ENCODE assay signal across 8 cellular contexts in the genomic region with DNA sequence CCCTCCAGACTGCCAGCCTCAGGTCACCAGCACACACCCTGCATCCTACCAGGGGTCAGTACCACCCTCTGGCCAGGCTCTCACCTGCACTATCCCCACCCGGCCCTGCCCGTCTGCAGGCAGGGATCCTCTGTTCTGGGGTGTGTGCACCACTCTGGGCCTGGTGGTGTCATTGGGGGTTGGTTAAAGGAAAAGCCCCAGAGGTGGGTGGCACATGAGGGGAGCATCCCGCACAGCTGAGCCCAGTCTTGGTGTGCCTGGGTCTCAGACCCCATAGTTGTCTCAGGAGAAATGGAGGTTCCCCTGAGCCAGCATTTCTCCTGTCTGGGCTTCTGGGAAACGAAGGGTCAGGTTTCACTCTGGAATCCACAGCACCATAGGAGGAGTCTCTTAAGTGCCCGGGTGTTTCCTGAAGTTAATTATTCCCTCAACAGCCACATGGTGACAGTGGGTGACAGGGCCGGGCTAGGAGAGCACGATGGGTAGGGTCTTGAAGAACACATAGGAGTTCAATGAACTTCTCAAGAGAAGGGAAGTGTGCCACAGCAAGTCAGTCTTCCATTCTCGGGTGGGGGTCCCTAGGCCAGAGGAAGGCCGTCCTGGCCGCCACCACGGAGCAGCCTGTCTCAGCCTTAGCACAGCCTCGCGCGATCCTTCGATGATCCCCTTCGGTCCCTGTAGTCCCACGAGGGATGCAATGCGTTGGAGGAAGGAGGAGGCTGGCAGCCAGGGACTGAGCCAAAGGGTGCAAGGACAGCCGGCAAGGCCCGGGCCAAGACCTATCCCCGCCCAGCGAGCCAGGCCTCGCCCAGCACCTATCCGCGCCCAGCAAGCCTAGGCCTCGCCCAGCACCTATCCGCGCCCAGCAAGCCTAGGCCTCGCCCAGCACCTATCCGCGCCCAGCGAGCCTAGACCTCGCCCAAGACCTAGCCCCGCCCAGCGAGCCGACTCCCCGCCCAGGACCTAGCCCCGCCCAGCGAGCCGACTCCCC. TPM values are rescaled to one million over a fixed set of nuclear protein-coding genes. Genes with fewer than 3 reads are reported as not detected.
A peak's percentile ranks its signal among the peaks of the same experiment; 100 is the strongest.
DNase-seq lines count a peak whose midpoint lies in the region; ATAC-seq lines count a peak whose summit lies in the region.

No MANE protein-coding gene starts in this region.

- H3K27me3 ChIP-seq in mesendoderm (ENCODE audit: insufficient read depth, low read length, poor library complexity): no peaks in the 10 kb centered on the region

- no peaks in the 10 kb centered on the region for H3K27me3 Mint-ChIP-seq in activated CD8-positive, alpha-beta T cell treated with anti-CD3 and anti-CD28 coated beads, Interleukin-2, amount 10 ng/mL, durations not matched to agents 7 days and 5 days (ENCODE audit: low read depth)
- no peaks in the 10 kb centered on the region for H3K27me3 Mint-ChIP-seq in effector memory CD8-positive, alpha-beta T cell

- H4K5ac ChIP-seq in mesendoderm (ENCODE audit: low read length): no peak overlapping the region

- no peak overlapping the region for H2AK5ac ChIP-seq in mesendoderm (ENCODE audit: low read length)

- peak overlapping the region; percentile 71 for H3K9ac ChIP-seq in mesendoderm (ENCODE audit: low read length)

- no peaks in the 10 kb centered on the region for H3K9me3 Mint-ChIP-seq in activated CD8-positive, alpha-beta T cell treated with anti-CD3 and anti-CD28 coated beads, Interleukin-2, amount 10 ng/mL, durations not matched to agents 7 days and 5 days (ENCODE audit: insufficient read depth)
- no peaks in the 10 kb centered on the region for H3K9me3 Mint-ChIP-seq in effector memory CD8-positive, alpha-beta T cell

- WGBS in mesendoderm (ENCODE audit: extremely low coverage, insufficient coverage, low lambda C conversion rate): no CpG with 5 or more reads among the region's 40 CpGs

- peak overlapping the region; percentile 47 for H3K4me2 ChIP-seq in mesendoderm (ENCODE audit: low read length)

- POLR2A ChIA-PET in activated CD8-positive, alpha-beta T cell treated with anti-CD3 and anti-CD28 coated beads, Interleukin-2, amount 10 ng/mL, durations not matched to agents 7 days and 5 days (lab: Charles Lee): no interaction called here

- peaks cover 21% of the 10 kb centered on the region for H3K79me1 ChIP-seq in mesendoderm (ENCODE audit: low read length)

- H3K4me3 Mint-ChIP-seq in activated CD8-positive, alpha-beta T cell treated with anti-CD3 and anti-CD28 coated beads, Interleukin-2, amount 10 ng/mL, durations not matched to agents 7 days and 5 days: no peak overlapping the region
- peak overlapping the region in 1 of 2 donors; percentile 33 for H3K4me3 Mint-ChIP-seq in effector memory CD8-positive, alpha-beta T cell

- peaks cover 10% of the 10 kb centered on the region for H3K36me3 ChIP-seq in mesendoderm (ENCODE audit: control insufficient read depth, insufficient read depth, low read length)

- H3K4me1 Mint-ChIP-seq in activated CD8-positive, alpha-beta T cell treated with anti-CD3 and anti-CD28 coated beads, Interleukin-2, amount 10 ng/mL, durations not matched to agents 7 days and 5 days (ENCODE audit: low read depth): peaks cover 27% of the 10 kb centered on the region
- H3K4me1 Mint-ChIP-seq in effector memory CD8-positive, alpha-beta T cell (ENCODE audit: low read depth in 2 of 2): peaks cover 10 to 18% of the 10 kb centered on the region in 2 donors

- peaks cover 15% of the 10 kb centered on the region for H3K4me1 ChIP-seq in mesendoderm (ENCODE audit: control insufficient read depth, low read depth, low read length)

- H2BK5ac ChIP-seq in mesendoderm (ENCODE audit: low read length): no peak overlapping the region

- H2BK15ac ChIP-seq in mesendoderm (replicated peaks; ENCODE audit: low read depth): no peak overlapping the region

- CTCF ChIA-PET in activated CD8-positive, alpha-beta T cell treated with anti-CD3 and anti-CD28 coated beads, Interleukin-2, amount 10 ng/mL, durations not matched to agents 7 days and 5 days (lab: Charles Lee): no interaction called here

- peak overlapping the region; percentile 82 for H3K56ac ChIP-seq in mesendoderm (ENCODE audit: low read length)

- peak overlapping the region; percentile 70 for H3K27ac ChIP-seq in mesendoderm (ENCODE audit: low read depth, low read length)

- DNase-seq in 8988T: peak; percentile 39
- peak; percentile 28 for DNase-seq in NCI-H345 treated with DMSO at 0.1 percent for 48 hours (lab: John Stamatoyannopoulos, UW; ENCODE audit: unreplicated experiment)
- peak; percentile 75 for DNase-seq in activated CD8-positive, alpha-beta T cell treated with anti-CD3 and anti-CD28 coated beads, Interleukin-2, amount 10 ng/mL, durations not matched to agents 7 days and 5 days
- DNase-seq in effector memory CD8-positive, alpha-beta T cell: peak; percentile 48 to 61 (median 51)
- peak; percentile 97 for DNase-seq in mesendoderm
- peak; percentile 26 to 47 for DNase-seq in stimulated activated CD8-positive, alpha-beta memory T cell treated with anti-CD3 and anti-CD28 coated beads, Interleukin-15, amount 100 ng/mL, for 4 hours (ENCODE audit: low read depth in 2 of 2)
- no peak for DNase-seq in DMS79 treated with DMSO at 0.1 percent for 48 hours (lab: John Stamatoyannopoulos, UW)

- no peak overlapping the region for H3K4ac ChIP-seq in mesendoderm (ENCODE audit: low read depth, low read length)

- H3K18ac ChIP-seq in mesendoderm (ENCODE audit: low read length): no peak overlapping the region

- H2BK120ac ChIP-seq in mesendoderm (ENCODE audit: low read depth, low read length): no peak overlapping the region

- peak overlapping the region; percentile 69 for H3K27ac Mint-ChIP-seq in activated CD8-positive, alpha-beta T cell treated with anti-CD3 and anti-CD28 coated beads, Interleukin-2, amount 10 ng/mL, durations not matched to agents 7 days and 5 days
- H3K27ac Mint-ChIP-seq in effector memory CD8-positive, alpha-beta T cell: peak overlapping the region; percentile 27 to 62

- no peak overlapping the region for H3K23ac ChIP-seq in mesendoderm (ENCODE audit: low read length)

- peaks cover 38% of the 10 kb centered on the region for H3K36me3 Mint-ChIP-seq in activated CD8-positive, alpha-beta T cell treated with anti-CD3 and anti-CD28 coated beads, Interleukin-2, amount 10 ng/mL, durations not matched to agents 7 days and 5 days (ENCODE audit: low read depth)
- peaks cover 38% of the 10 kb centered on the region for H3K36me3 Mint-ChIP-seq in effector memory CD8-positive, alpha-beta T cell (ENCODE audit: insufficient read depth)

- H3K4me3 ChIP-seq in mesendoderm (ENCODE audit: low read length): no peak overlapping the region

- no peak overlapping the region for H4K8ac ChIP-seq in mesendoderm (ENCODE audit: low read depth, low read length)

- H3K79me2 ChIP-seq in mesendoderm (ENCODE audit: control insufficient read depth, insufficient read depth, low read length): peaks cover 32% of the 10 kb centered on the region

- peak; percentile 25 for ATAC-seq in GM19467 (IDR thresholded peaks at IDR 0.05; ENCODE audit: unreplicated experiment)
- ATAC-seq in activated CD8-positive, alpha-beta T cell treated with anti-CD3 and anti-CD28 coated beads, Interleukin-2, amount 10 ng/mL, durations not matched to agents 7 days and 5 days: peak; percentile 28
- no peak for ATAC-seq in effector memory CD8-positive, alpha-beta T cell (replicated peaks)

RNA-seq across cellular contexts. Expression of gene FARP2, which starts 1.1 kb away (rescaled TPM):
- 10 to 100 TPM; 19.3 to 22.7 TPM for total RNA-seq in activated CD8-positive, alpha-beta T cell treated with anti-CD3 and anti-CD28 coated beads, Interleukin-2, amount 10 ng/mL, durations not matched to agents 7 days and 5 days
- 13.8 TPM for polyA plus RNA-seq in mesendoderm (2013, experiment 1 of 2)
- polyA plus RNA-seq in mesendoderm (2013, experiment 2 of 2): 13.4 TPM

RNA-seq across cellular contexts. Expression of gene SEPTIN2, which starts 39.2 kb away (rescaled TPM):
- total RNA-seq in activated CD8-positive, alpha-beta T cell treated with anti-CD3 and anti-CD28 coated beads, Interleukin-2, amount 10 ng/mL, durations not matched to agents 7 days and 5 days: 100 to 1,000 TPM; 247 TPM
- 265 TPM for polyA plus RNA-seq in mesendoderm (2013, experiment 1 of 2)
- 261 TPM for polyA plus RNA-seq in mesendoderm (2013, experiment 2 of 2)

RNA-seq across cellular contexts. Expression of gene HDLBP, which starts 39.5 kb away (rescaled TPM):
- total RNA-seq in activated CD8-positive, alpha-beta T cell treated with anti-CD3 and anti-CD28 coated beads, Interleukin-2, amount 10 ng/mL, durations not matched to agents 7 days and 5 days: 100 to 1,000 TPM; 186 to 187 TPM
- 303 TPM for polyA plus RNA-seq in mesendoderm (2013, experiment 1 of 2)
- 315 TPM for polyA plus RNA-seq in mesendoderm (2013, experiment 2 of 2)
